Comparison of ENCODE assay signal across 8 cellular contexts in the genomic region with DNA sequence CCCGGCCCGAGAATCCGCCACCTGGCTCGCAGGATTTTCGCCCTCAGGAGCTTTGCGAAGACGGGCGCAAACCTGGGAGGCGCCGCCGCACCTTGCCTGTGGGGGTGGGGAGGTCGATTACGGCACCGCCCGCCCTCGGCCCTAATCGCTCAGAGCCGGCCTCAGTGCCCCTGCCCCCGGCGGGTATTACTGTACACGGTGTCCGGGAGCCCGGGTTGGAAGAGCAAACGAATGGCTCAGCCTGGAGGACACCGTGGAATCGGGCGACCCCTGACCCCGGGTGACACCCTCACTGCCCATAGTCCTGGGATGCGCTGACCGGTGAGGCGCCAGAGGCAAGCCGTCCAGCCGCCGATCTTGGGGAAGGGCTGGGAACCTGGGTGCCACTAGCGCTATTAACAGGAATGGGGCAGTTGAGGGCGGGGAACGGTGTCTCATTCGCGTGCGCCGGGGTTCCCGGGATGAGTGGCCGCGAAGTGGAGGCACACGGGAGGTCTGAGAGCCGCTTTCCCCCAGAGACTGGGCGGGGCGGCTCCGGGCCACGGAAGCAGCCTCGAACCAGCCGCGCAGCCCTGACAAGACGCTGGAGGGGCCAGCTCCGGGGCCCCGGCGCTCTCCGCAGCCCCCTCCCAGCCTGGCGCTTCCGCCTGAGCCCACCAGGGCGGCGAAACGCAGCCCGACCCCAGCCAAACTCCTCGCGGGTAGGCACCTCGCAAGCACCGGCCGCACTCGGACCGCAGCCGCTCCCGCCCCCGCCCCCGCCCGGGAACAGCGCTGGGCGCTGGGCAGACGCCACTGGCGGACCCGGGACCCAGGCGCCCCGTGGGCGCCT.
DNase-seq lines count a peak whose midpoint lies in the region; ATAC-seq and TF ChIP-seq lines count a peak whose summit lies in the region.

No MANE protein-coding gene starts in this region.

- peak; percentile 21 for TF ChIP-seq CTCF in activated CD8-positive, alpha-beta T cell treated with anti-CD3 and anti-CD28 coated beads for 36 hours (IDR thresholded peaks at IDR 0.05)
- TF ChIP-seq CTCF in left lung (IDR thresholded peaks at IDR 0.05): no peak

- H3K9ac ChIP-seq in BLaER1 treated with 17β-estradiol and CSF1 and Interleukin-3, amounts not matched to agents 10 nM and 100 nM: peak overlapping the region in 2 of 11 experiments; percentile 31 to 42; a peak in 3 of 22 replicates

- H3K27ac Mint-ChIP-seq in activated CD8-positive, alpha-beta T cell treated with anti-CD3 and anti-CD28 coated beads for 36 hours: no peak overlapping the region

- peaks cover 0 to 91% (median 80%) of the 10 kb centered on the region in 11 experiments; a peak in 19 of 22 replicates for H4K20me1 ChIP-seq in BLaER1 treated with 17β-estradiol and CSF1 and Interleukin-3, amounts not matched to agents 10 nM and 100 nM

- CTCF ChIA-PET in HEK293T (lab: Yijun Ruan, JAX): no interaction called here
- CTCF ChIA-PET in activated CD8-positive, alpha-beta T cell treated with anti-CD3 and anti-CD28 coated beads for 36 hours (lab: Charles Lee): interaction anchor here (1.1 to 1.6 kb wide), 2 partner anchors 46 to 136 kb away, joined by 3 to 4 read pairs; no protein-coding TSS in a partner anchor

- H3K36me3 ChIP-seq in BLaER1 treated with 17β-estradiol and CSF1 and Interleukin-3, amounts not matched to agents 10 nM and 100 nM: no peaks in the 10 kb centered on the region
- H3K36me3 ChIP-seq in left lung: no peaks in the 10 kb centered on the region
- no peaks in the 10 kb centered on the region for H3K36me3 ChIP-seq in urinary bladder (ENCODE audit: insufficient read depth)

- peak overlapping the region; percentile 38 for H3K4me3 Mint-ChIP-seq in activated CD8-positive, alpha-beta T cell treated with anti-CD3 and anti-CD28 coated beads for 36 hours

- peaks cover 21 to 73% (median 61%) of the 10 kb centered on the region in 10 experiments for H3K4me1 ChIP-seq in BLaER1 treated with 17β-estradiol and CSF1 and Interleukin-3, amounts not matched to agents 10 nM and 100 nM
- H3K4me1 ChIP-seq in left lung: peaks cover 40 to 57% of the 10 kb centered on the region in 2 donors
- H3K4me1 ChIP-seq in urinary bladder (ENCODE audit: insufficient read depth): peaks cover 1% of the 10 kb centered on the region

- POLR2A ChIA-PET in HEK293T (lab: Yijun Ruan, JAX): interaction anchor here (1.1 kb wide), 1 partner anchor 46 kb away, joined by 6 read pairs; no protein-coding TSS in a partner anchor
- POLR2A ChIA-PET in activated CD8-positive, alpha-beta T cell treated with anti-CD3 and anti-CD28 coated beads for 36 hours (lab: Charles Lee): interaction anchor here (1.0 to 1.1 kb wide), 2 partner anchors 11 to 201 kb away, joined by 3 to 5 read pairs; no protein-coding TSS in a partner anchor

- peak overlapping the region; percentile 81 to 99 (median 98) for H3K4me2 ChIP-seq in BLaER1 treated with 17β-estradiol and CSF1 and Interleukin-3, amounts not matched to agents 10 nM and 100 nM

- DNase-seq in HEK293T (ENCODE audit: extremely low spot score) (peak; percentile 73), left lung (peak in 1 of 2 donors; percentile 78), middle frontal gyrus (ENCODE audit: extremely low spot score, low spot score) (no peak), NCI-H2029 treated with DMSO at 0.1 percent for 48 hours (lab: John Stamatoyannopoulos, UW) (no peak), NCI-H1930 (lab: John Stamatoyannopoulos, UW) (no peak)
- peak; percentile 17 for DNase-seq in activated CD8-positive, alpha-beta T cell treated with anti-CD3 and anti-CD28 coated beads for 36 hours

- intact Hi-C loops in activated CD8-positive, alpha-beta T cell treated with anti-CD3 and anti-CD28 coated beads for 36 hours (cut with micrococcal nuclease): no loop called here
- intact Hi-C loops in left lung (cut with DNase I): no loop called here

- H3K4me1 Mint-ChIP-seq in activated CD8-positive, alpha-beta T cell treated with anti-CD3 and anti-CD28 coated beads for 36 hours (ENCODE audit: low read depth): peaks cover 23% of the 10 kb centered on the region

- no peaks in the 10 kb centered on the region for H3K9me3 Mint-ChIP-seq in activated CD8-positive, alpha-beta T cell treated with anti-CD3 and anti-CD28 coated beads for 36 hours

- H3K9me3 ChIP-seq in BLaER1 treated with 17β-estradiol and CSF1 and Interleukin-3, amounts not matched to agents 10 nM and 100 nM (replicated peaks in 1 of 11): peaks cover 0 to 22% (median 9%) of the 10 kb centered on the region in 11 experiments; a peak in 10 of 22 replicates
- no peaks in the 10 kb centered on the region for H3K9me3 ChIP-seq in left lung

- peak overlapping the region; percentile 50 to 75 (median 63) for H3K4me3 ChIP-seq in BLaER1 treated with 17β-estradiol and CSF1 and Interleukin-3, amounts not matched to agents 10 nM and 100 nM
- H3K4me3 ChIP-seq in left lung: peak overlapping the region; percentile 40 to 57
- H3K4me3 ChIP-seq in urinary bladder (ENCODE audit: low read depth, low read length): peak overlapping the region; percentile 48

- no peak for ATAC-seq in activated CD8-positive, alpha-beta T cell treated with anti-CD3 and anti-CD28 coated beads for 36 hours
- ATAC-seq in left lung: peak; percentile 1

- no peaks in the 10 kb centered on the region for H3K36me3 Mint-ChIP-seq in activated CD8-positive, alpha-beta T cell treated with anti-CD3 and anti-CD28 coated beads for 36 hours (ENCODE audit: low read depth)

- 2% methylated on average over 84 of the region's 84 CpGs for WGBS in urinary bladder

- H3K27me3 Mint-ChIP-seq in activated CD8-positive, alpha-beta T cell treated with anti-CD3 and anti-CD28 coated beads for 36 hours: peaks cover 48% of the 10 kb centered on the region

- no peak overlapping the region for H3K27ac ChIP-seq in BLaER1 treated with 17β-estradiol and CSF1 and Interleukin-3, amounts not matched to agents 10 nM and 100 nM
- H3K27ac ChIP-seq in left lung (no peak overlapping the region), urinary bladder (ENCODE audit: low read depth) (no peak overlapping the region)

- H3K27me3 ChIP-seq in BLaER1 treated with 17β-estradiol and CSF1 and Interleukin-3, amounts not matched to agents 10 nM and 100 nM: peaks cover 90 to 100% (median 98%) of the 10 kb centered on the region in 11 experiments
- H3K27me3 ChIP-seq in left lung: peaks cover 71 to 100% of the 10 kb centered on the region in 2 donors

TF ChIP-seq in HEK293T, 16 proteins besides CTCF, POLR2A, EP300 and RAD21:
- no peak for TF ChIP-seq HDGF (IDR thresholded peaks at IDR 0.05; ENCODE audit: borderline replicate concordance)
- TF ChIP-seq, protein P1, sequence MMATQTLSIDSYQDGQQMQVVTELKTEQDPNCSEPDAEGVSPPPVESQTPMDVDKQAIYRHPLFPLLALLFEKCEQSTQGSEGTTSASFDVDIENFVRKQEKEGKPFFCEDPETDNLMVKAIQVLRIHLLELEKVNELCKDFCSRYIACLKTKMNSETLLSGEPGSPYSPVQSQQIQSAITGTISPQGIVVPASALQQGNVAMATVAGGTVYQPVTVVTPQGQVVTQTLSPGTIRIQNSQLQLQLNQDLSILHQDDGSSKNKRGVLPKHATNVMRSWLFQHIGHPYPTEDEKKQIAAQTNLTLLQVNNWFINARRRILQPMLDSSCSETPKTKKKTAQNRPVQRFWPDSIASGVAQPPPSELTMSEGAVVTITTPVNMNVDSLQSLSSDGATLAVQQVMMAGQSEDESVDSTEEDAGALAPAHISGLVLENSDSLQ (IDR thresholded peaks at IDR 0.05): no peak
- no peak for TF ChIP-seq BHLHE40 (IDR thresholded peaks at IDR 0.05; ENCODE audit: borderline replicate concordance)
- TF ChIP-seq TARDBP (IDR thresholded peaks at IDR 0.05): no peak
- TF ChIP-seq ZNF384 (IDR thresholded peaks at IDR 0.05): no peak
- no peak for TF ChIP-seq ARNT (IDR thresholded peaks at IDR 0.05)
- no peak for TF ChIP-seq FOXK2 (IDR thresholded peaks at IDR 0.05)
- TF ChIP-seq SUZ12 (IDR thresholded peaks at IDR 0.05): no peak
- TF ChIP-seq LEF1 (IDR thresholded peaks at IDR 0.05; ENCODE audit: borderline replicate concordance): no peak
- no peak for TF ChIP-seq FOXM1 (IDR thresholded peaks at IDR 0.05; ENCODE audit: borderline replicate concordance)
- TF ChIP-seq FOXA1 (IDR thresholded peaks at IDR 0.05): no peak
- TF ChIP-seq L3MBTL2 (conservative IDR thresholded peaks at IDR 0.05): no peak

Comparison
In these comparisons a context has a peak if more than half of its experiments do, and no peak if none do; other contexts are left out.
1. DNase-seq: peak in HEK293T (single experiment) and activated CD8-positive, alpha-beta T cell treated with anti-CD3 and anti-CD28 coated beads for 36 hours (single experiment); none in middle frontal gyrus (single experiment), NCI-H2029 treated with DMSO at 0.1 percent for 48 hours (single experiment) and NCI-H1930 (0 of 2).
2. Peak in every context shown above with its lines, with median percentiles within 50 percentile points of each other: H3K4me3 ChIP-seq.